ENCODE assay signal across 1 cellular context in genomic region chr7:107319724-107320228, GRCh38.
TF ChIP-seq lines count a peak whose summit lies in the region.

No MANE protein-coding gene starts in this region.

TF ChIP-seq in K562, 482 proteins besides CTCF, POLR2A, EP300 and RAD21 (continued from another document and continues in another):
- TF ChIP-seq NKRF (IDR thresholded peaks at IDR 0.05; ENCODE audit: borderline replicate concordance) = no peak
- no peak for TF ChIP-seq ZNF609 (CRISPR knock-in tag; IDR thresholded peaks at IDR 0.05; ENCODE audit: borderline replicate concordance)
- no peak for TF ChIP-seq ZNF384 (IDR thresholded peaks at IDR 0.05; ENCODE audit: low read depth, low read length)
- no peak for TF ChIP-seq NFXL1 (CRISPR knock-in tag; IDR thresholded peaks at IDR 0.05)
- TF ChIP-seq POLR2H (tag; IDR thresholded peaks at IDR 0.05; ENCODE audit: low read depth) = no peak
- no peak for TF ChIP-seq ZNF197 (CRISPR knock-in tag; IDR thresholded peaks at IDR 0.05; ENCODE audit: low read depth)
- TF ChIP-seq JUNB (CRISPR knock-in tag; conservative IDR thresholded peaks at IDR 0.05) = no peak
- TF ChIP-seq RBFOX2 (IDR thresholded peaks at IDR 0.05; ENCODE audit: low read depth, low read length) = no peak
- no peak for TF ChIP-seq TCF7 (IDR thresholded peaks at IDR 0.05; ENCODE audit: borderline replicate concordance)
- TF ChIP-seq TSHZ1 (CRISPR knock-in tag; IDR thresholded peaks at IDR 0.05) = no peak
- no peak for TF ChIP-seq ZNF77 (CRISPR knock-in tag; IDR thresholded peaks at IDR 0.05)
- TF ChIP-seq RBM17 (IDR thresholded peaks at IDR 0.05; ENCODE audit: borderline replicate concordance, low read depth, low read length) = no peak
- TF ChIP-seq FOXA3 (CRISPR knock-in tag; conservative IDR thresholded peaks at IDR 0.05 in 1 of 2, IDR thresholded peaks at IDR 0.05 in 1 of 2) = peak in 1 of 2 experiments; percentile 85; a peak in 2 of 4 replicates
- peak; percentile 63; the same call in 1 of the 2 replicates for TF ChIP-seq ATF3 (IDR thresholded peaks at IDR 0.05)
- TF ChIP-seq ATF3 (CRISPR knock-in tag; conservative IDR thresholded peaks at IDR 0.05) = no peak
- no peak for TF ChIP-seq PHF8 (IDR thresholded peaks at IDR 0.05; ENCODE audit: borderline replicate concordance, low read length)
- no peak for TF ChIP-seq ZNF140 (CRISPR knock-in tag; IDR thresholded peaks at IDR 0.05)
- TF ChIP-seq AFF1 (IDR thresholded peaks at IDR 0.05; ENCODE audit: low read depth in 1 of 2, partially characterized antibody in 2 of 2) = peak in 1 of 2 experiments; percentile 43
- no peak for TF ChIP-seq GTF3C2 (IDR thresholded peaks at IDR 0.05; ENCODE audit: borderline replicate concordance, extremely low read depth, insufficient read length)
- TF ChIP-seq ARID3A (IDR thresholded peaks at IDR 0.05; ENCODE audit: borderline replicate concordance, low read depth, low read length) = 0 out of 2 replicates have a peak, but pooled peaks have one; percentile 59
- no peak for TF ChIP-seq POLR2G (IDR thresholded peaks at IDR 0.05; ENCODE audit: low read depth, low read length)
- no peak for TF ChIP-seq MTF1 (CRISPR knock-in tag; IDR thresholded peaks at IDR 0.05; ENCODE audit: borderline replicate concordance)
- no peak for TF ChIP-seq RERE (CRISPR knock-in tag; IDR thresholded peaks at IDR 0.05; ENCODE audit: borderline replicate concordance)
- TF ChIP-seq ARHGAP35 (IDR thresholded peaks at IDR 0.05; ENCODE audit: partially characterized antibody) = no peak
